9 cellular contexts compared by ENCODE assay signal in the genomic region with DNA sequence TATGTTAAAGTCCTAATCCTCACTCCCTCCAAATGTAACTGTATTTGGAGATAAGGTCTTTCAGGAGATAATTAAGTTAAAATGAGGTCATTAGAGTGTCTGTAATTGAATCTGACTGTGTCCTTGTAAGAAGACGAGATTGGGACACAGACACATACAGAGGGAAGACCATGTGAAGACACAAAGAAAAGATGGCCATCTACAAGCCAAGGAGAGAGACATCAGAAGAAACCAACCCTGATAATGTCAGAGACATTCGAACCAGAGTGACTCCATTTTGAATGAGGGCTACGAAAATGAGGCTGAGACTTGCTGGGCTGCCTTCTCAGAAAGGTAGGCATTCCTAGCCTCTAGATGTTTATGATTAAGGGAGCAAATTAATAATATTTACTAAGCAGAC. TPM values are rescaled to one million over a fixed set of nuclear protein-coding genes. Genes with fewer than 3 reads are reported as not detected.
A peak's percentile ranks its signal among the peaks of the same experiment; 100 is the strongest.
DNase-seq lines count a peak whose midpoint lies in the region; ATAC-seq, FAIRE-seq and TF ChIP-seq lines count a peak whose summit lies in the region.
"Had no signal": no experiment of that assay in that cellular context is flagged by ENCODE, and none has a peak within 500 bp of the region (broad histone marks: within the 10 kb centered on the region; RNA-seq: fewer than 3 reads in every experiment).

No MANE protein-coding gene starts in this region.

- H3K9me3 ChIP-seq in keratinocyte (ENCODE audit: control insufficient read depth, low read depth, low read length) (no peaks in the 10 kb centered on the region), suprapubic skin (no peaks in the 10 kb centered on the region), colonic mucosa (no peaks in the 10 kb centered on the region)
- H3K9me3 ChIP-seq: pancreas had no signal

- CTCF ChIA-PET in activated CD4-positive, alpha-beta memory T cell treated with anti-CD3 and anti-CD28 coated beads for 36 hours (lab: Charles Lee), result no interaction called here

- dilution Hi-C loops in keratinocyte (cut with MboI; ENCODE audit: extremely low pct_ligation_motif_present, low sequenced_read_pairs), result no loop called here

- TF ChIP-seq CTCF in keratinocyte (optimal IDR thresholded peaks at IDR 0.05 in 1 of 3, IDR thresholded peaks at IDR 0.05 in 1 of 3, conservative IDR thresholded peaks at IDR 0.05 in 1 of 3; ENCODE audit: extremely low read depth in 1 of 3, insufficient read depth in 2 of 3, low read length in 3 of 3), result no peak
- TF ChIP-seq CTCF in suprapubic skin (IDR thresholded peaks at IDR 0.05), result no peak
- no peak for TF ChIP-seq CTCF in colonic mucosa (IDR thresholded peaks at IDR 0.05)

- no peak for TF ChIP-seq POLR2A in suprapubic skin (IDR thresholded peaks at IDR 0.05)

- DNase-seq in activated T-cell treated with anti-CD3 and anti-CD28 coated beads, Interleukin-2, amount 50 U/mL, for 4 hours, result no peak
- no peak for DNase-seq in activated T-cell treated with anti-CD3 and anti-CD28 coated beads for 4 hours
- no peak for DNase-seq in activated CD4-positive, alpha-beta memory T cell treated with anti-CD3 and anti-CD28 coated beads for 36 hours
- DNase-seq in keratinocyte (ENCODE audit: low read depth, low spot score), result no peak
- DNase-seq in suprapubic skin (ENCODE audit: low spot score in 2 of 2), result no peak
- DNase-seq in stimulated activated CD4-positive, alpha-beta T cell treated with anti-CD3 and anti-CD28 coated beads, Interleukin-2, amount 100 ng/mL, for 48 hours, result no peak
- DNase-seq in colonic mucosa, result no peak
- no peak for DNase-seq in stimulated activated naive CD4-positive, alpha-beta T cell treated with Interleukin-2 at 50 U/mL for 16 hours (lab: John Stamatoyannopoulos, UW)
- DNase-seq: pancreas had no signal

- H3K79me2 ChIP-seq in keratinocyte (ENCODE audit: control insufficient read depth, insufficient read depth, low read length), result no peaks in the 10 kb centered on the region

- no peaks in the 10 kb centered on the region for H3K9me3 Mint-ChIP-seq in activated T-cell treated with anti-CD3 and anti-CD28 coated beads, Interleukin-2, amount 50 U/mL, for 4 hours
- H3K9me3 Mint-ChIP-seq in activated CD4-positive, alpha-beta memory T cell treated with anti-CD3 and anti-CD28 coated beads for 36 hours, result no peaks in the 10 kb centered on the region

- peak overlapping the region; percentile 69 for H3K27ac Mint-ChIP-seq in activated CD4-positive, alpha-beta memory T cell treated with anti-CD3 and anti-CD28 coated beads for 36 hours

- ATAC-seq in activated T-cell treated with anti-CD3 and anti-CD28 coated beads, Interleukin-2, amount 50 U/mL, for 4 hours, result no peak

- TF ChIP-seq EP300 in suprapubic skin (IDR thresholded peaks at IDR 0.05), result no peak

- H3K27me3 ChIP-seq in keratinocyte (ENCODE audit: control insufficient read depth, extremely low read depth, insufficient read depth, low read length) (no peaks in the 10 kb centered on the region), suprapubic skin (no peaks in the 10 kb centered on the region), colonic mucosa (no peaks in the 10 kb centered on the region)
- H3K27me3 ChIP-seq: pancreas had no signal

- H3K36me3 ChIP-seq in keratinocyte (ENCODE audit: control insufficient read depth in 2 of 2, extremely low read depth in 1 of 2, insufficient read depth in 2 of 2, low read length in 2 of 2) (no peaks in the 10 kb centered on the region), suprapubic skin (peaks cover 7% of the 10 kb centered on the region), colonic mucosa (peaks cover 4% of the 10 kb centered on the region)
- H3K36me3 ChIP-seq: pancreas had no signal

- H3K9ac ChIP-seq in keratinocyte (ENCODE audit: control insufficient read depth, extremely low read depth, insufficient read depth, low read length), result no peak overlapping the region
- no peak overlapping the region for H3K9ac ChIP-seq in colonic mucosa (ENCODE audit: low read depth in 2 of 2, low read length in 2 of 2)

- H3K36me3 Mint-ChIP-seq in activated T-cell treated with anti-CD3 and anti-CD28 coated beads, Interleukin-2, amount 50 U/mL, for 4 hours (ENCODE audit: insufficient read depth), result peaks cover 16% of the 10 kb centered on the region
- H3K36me3 Mint-ChIP-seq in activated CD4-positive, alpha-beta memory T cell treated with anti-CD3 and anti-CD28 coated beads for 36 hours, result peaks cover 16% of the 10 kb centered on the region

- peak overlapping the region; percentile 88 for H3K4me3 Mint-ChIP-seq in activated T-cell treated with anti-CD3 and anti-CD28 coated beads, Interleukin-2, amount 50 U/mL, for 4 hours
- peak overlapping the region; percentile 84 for H3K4me3 Mint-ChIP-seq in activated CD4-positive, alpha-beta memory T cell treated with anti-CD3 and anti-CD28 coated beads for 36 hours

- H3K4me3 ChIP-seq in keratinocyte (ENCODE audit: control insufficient read depth in 2 of 3, extremely low read depth in 1 of 3, insufficient read depth in 2 of 3, low read depth in 1 of 3, low read length in 3 of 3), result no peak overlapping the region
- H3K4me3 ChIP-seq in suprapubic skin, result peak overlapping the region; percentile 49
- H3K4me3 ChIP-seq in colonic mucosa, result no peak overlapping the region

- H3K4me1 ChIP-seq in keratinocyte (ENCODE audit: control insufficient read depth, extremely low read depth, insufficient read depth, low read length), result peaks cover 3% of the 10 kb centered on the region
- peaks cover 22% of the 10 kb centered on the region for H3K4me1 ChIP-seq in suprapubic skin
- H3K4me1 ChIP-seq in colonic mucosa, result no peaks in the 10 kb centered on the region

- H3K27me3 Mint-ChIP-seq in activated T-cell treated with anti-CD3 and anti-CD28 coated beads, Interleukin-2, amount 50 U/mL, for 4 hours (ENCODE audit: low read depth), result no peaks in the 10 kb centered on the region
- H3K27me3 Mint-ChIP-seq in activated CD4-positive, alpha-beta memory T cell treated with anti-CD3 and anti-CD28 coated beads for 36 hours, result no peaks in the 10 kb centered on the region

- H3K27ac ChIP-seq in keratinocyte (ENCODE audit: control insufficient read depth, insufficient read depth, low read length) (no peak overlapping the region), suprapubic skin (peak overlapping the region; percentile 14), colonic mucosa (no peak overlapping the region)
- H3K27ac ChIP-seq: pancreas had no signal

- WGBS in suprapubic skin, result 87% methylated on average over 3 of the region's 3 CpGs

- intact Hi-C loops in activated CD4-positive, alpha-beta memory T cell treated with anti-CD3 and anti-CD28 coated beads for 36 hours (cut with micrococcal nuclease), result loop anchor here (1.0 to 5.0 kb wide), 3 partner anchors 33 to 244 kb away; no protein-coding TSS in a partner anchor
- intact Hi-C loops in colonic mucosa (cut with DNase I), result no loop called here

- no peaks in the 10 kb centered on the region for H3K9me1 ChIP-seq in keratinocyte (ENCODE audit: control insufficient read depth, extremely low read depth, insufficient read depth, low read length)

- POLR2A ChIA-PET in activated CD4-positive, alpha-beta memory T cell treated with anti-CD3 and anti-CD28 coated beads for 36 hours (lab: Charles Lee), result no interaction called here

- peak overlapping the region; percentile 87 for H2AFZ ChIP-seq in keratinocyte (ENCODE audit: control insufficient read depth, low read length)

- H3K4me2 ChIP-seq in keratinocyte (ENCODE audit: control insufficient read depth, extremely low read depth, insufficient read depth, low read depth, low read length), result no peak overlapping the region

- FAIRE-seq in keratinocyte (lab: Jason Lieb, UNC), result no peak

- H4K20me1 ChIP-seq in keratinocyte (ENCODE audit: control insufficient read depth, extremely low read depth, insufficient read depth, low read length), result no peaks in the 10 kb centered on the region

- peaks cover 39% of the 10 kb centered on the region for H3K4me1 Mint-ChIP-seq in activated T-cell treated with anti-CD3 and anti-CD28 coated beads, Interleukin-2, amount 50 U/mL, for 4 hours (ENCODE audit: low read depth)
- peaks cover 27% of the 10 kb centered on the region for H3K4me1 Mint-ChIP-seq in activated CD4-positive, alpha-beta memory T cell treated with anti-CD3 and anti-CD28 coated beads for 36 hours (ENCODE audit: low read depth)

RNA-seq across cellular contexts. Expression of gene SAMD9L, which starts 0.5 kb away (rescaled TPM):
- total RNA-seq in activated T-cell treated with anti-CD3 and anti-CD28 coated beads, Interleukin-2, amount 50 U/mL, for 4 hours, result 1 to 10 TPM; 3.3 to 8.1 (median 4.1) TPM
- 10 to 100 TPM; 19.1 to 19.8 TPM for total RNA-seq in activated CD4-positive, alpha-beta memory T cell treated with anti-CD3 and anti-CD28 coated beads for 36 hours
- polyA plus RNA-seq in keratinocyte, result 4.2 to 6.8 TPM (median 6.5 TPM) in 3 replicates
- 0.92 TPM for polyA plus RNA-seq in keratinocyte (2011; ENCODE audit: low read depth)
- polyA plus RNA-seq in keratinocyte (2011; cell fraction: cytosol; rRNA removed), result 1.8 and 3.9 TPM in 2 replicates
- polyA plus RNA-seq in keratinocyte (2011; cell fraction: nucleus; rRNA removed), result 8.7 and 10.4 TPM in 2 replicates
- polyA plus RNA-seq in keratinocyte (2012; ENCODE audit: low replicate concordance), result 0.13 and 6.4 TPM in 2 replicates
- 1.1 to 7.8 TPM (median 3.4 TPM) in 3 replicates for polyA minus RNA-seq in keratinocyte
- polyA minus RNA-seq in keratinocyte (2011; cell fraction: cytosol; rRNA and poly(A)+ RNA removed), result 5.0 TPM
- polyA minus RNA-seq in keratinocyte (2011; cell fraction: nucleus; rRNA and poly(A)+ RNA removed), result 4.2 and 10.1 TPM in 2 replicates
- total RNA-seq in suprapubic skin, result 1 to 10 TPM; 1.2 to 6.7 (median 3.4) TPM
- 10 to 100 TPM in 1 of 2 donors, 1 to 10 TPM in 1; 7.2 to 10.7 TPM for total RNA-seq in colonic mucosa

RNA-seq across cellular contexts. Expression of gene SAMD9, which starts 30.9 kb away (rescaled TPM):
- total RNA-seq in activated T-cell treated with anti-CD3 and anti-CD28 coated beads, Interleukin-2, amount 50 U/mL, for 4 hours, result 1 to 10 TPM; 1.8 to 2.5 (median 2.1) TPM
- 1 to 10 TPM; 6.9 to 7.2 TPM for total RNA-seq in activated CD4-positive, alpha-beta memory T cell treated with anti-CD3 and anti-CD28 coated beads for 36 hours
- polyA plus RNA-seq in keratinocyte, result 15.5 to 26.8 TPM (median 22.8 TPM) in 3 replicates
- 15.8 TPM for polyA plus RNA-seq in keratinocyte (2011; ENCODE audit: low read depth)
- 8.6 and 25.0 TPM in 2 replicates for polyA plus RNA-seq in keratinocyte (2011; cell fraction: cytosol; rRNA removed)
- polyA plus RNA-seq in keratinocyte (2011; cell fraction: nucleus; rRNA removed), result 22.0 and 41.5 TPM in 2 replicates
- polyA plus RNA-seq in keratinocyte (2012; ENCODE audit: low replicate concordance), result 10.7 and 19.8 TPM in 2 replicates
- 2.7 to 49.5 TPM (median 30.7 TPM) in 3 replicates for polyA minus RNA-seq in keratinocyte
- polyA minus RNA-seq in keratinocyte (2011; cell fraction: cytosol; rRNA and poly(A)+ RNA removed), result 21.5 TPM
- polyA minus RNA-seq in keratinocyte (2011; cell fraction: nucleus; rRNA and poly(A)+ RNA removed), result 41.6 and 69.8 TPM in 2 replicates
- total RNA-seq in suprapubic skin, result 1 to 10 TPM; 1.9 to 3.4 (median 2.5) TPM
- total RNA-seq in colonic mucosa, result 10 to 100 TPM; 12.9 to 21.5 TPM
